ENCODE assay signal across 9 cellular contexts in the genomic region with DNA sequence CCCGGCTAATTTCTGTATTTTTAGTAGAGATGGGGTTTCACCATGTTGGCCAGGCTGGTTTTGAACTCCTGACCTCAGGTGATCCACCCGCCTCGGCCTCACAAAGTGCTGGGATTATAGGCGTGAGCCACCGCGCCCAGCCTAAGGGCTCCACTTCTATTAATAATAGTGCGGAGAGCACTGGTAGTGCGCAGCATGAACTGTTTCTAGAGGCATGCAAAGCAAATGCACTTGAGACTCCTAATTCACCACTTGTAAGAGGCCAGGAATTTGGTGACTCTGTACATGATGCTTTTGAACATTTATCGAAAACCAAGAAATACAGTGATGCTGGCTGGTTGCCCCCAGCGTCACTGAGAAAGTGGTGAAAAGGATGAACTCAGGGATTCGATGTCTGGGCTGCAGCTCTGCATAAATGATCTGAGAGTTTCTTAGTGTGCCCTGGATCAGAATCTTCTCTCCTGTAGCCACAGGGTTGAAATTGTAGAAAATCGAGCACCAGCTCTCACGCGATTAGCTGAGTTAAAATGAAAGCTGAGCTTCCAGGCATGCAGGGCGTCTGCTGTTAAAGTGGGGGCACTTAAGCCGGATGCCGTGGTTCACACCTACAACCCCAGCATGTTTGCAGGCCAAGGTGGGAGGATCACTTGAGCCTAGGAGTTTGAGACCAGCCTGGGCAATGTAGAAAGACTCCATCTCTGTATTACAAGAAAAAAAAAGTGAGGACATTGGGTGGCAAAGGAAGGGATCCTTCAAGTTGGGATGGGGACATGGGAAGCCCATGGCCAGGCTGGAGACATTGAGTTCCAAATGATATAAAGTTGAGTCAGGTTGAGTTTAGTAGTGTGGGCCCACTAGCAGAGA. TPM values are rescaled to one million over a fixed set of nuclear protein-coding genes. Genes with fewer than 3 reads are reported as not detected.
DNase-seq lines count a peak whose midpoint lies in the region; ATAC-seq and TF ChIP-seq lines count a peak whose summit lies in the region.
"Had no signal": no experiment of that assay in that cellular context is flagged by ENCODE, and none has a peak within 500 bp of the region (broad histone marks: within the 10 kb centered on the region; RNA-seq: fewer than 3 reads in every experiment).

No MANE protein-coding gene starts in this region.

- H3K27me3 Mint-ChIP-seq in T-helper 17 cell, result no peaks in the 10 kb centered on the region
- H3K27me3 Mint-ChIP-seq in MCF 10A (ENCODE audit: insufficient read depth, unreplicated experiment), result no peaks in the 10 kb centered on the region

- DNase-seq in DND-41, result no peak
- DNase-seq in T-helper 17 cell, result no peak
- DNase-seq in activated naive CD4-positive, alpha-beta T cell treated with anti-CD3 and anti-CD28 coated beads, Interleukin-2, amount 50 U/mL, for 16 hours, result peak; percentile 72
- peak in 2 of 3 donors; percentile 64 to 65 for DNase-seq in stimulated activated CD4-positive, alpha-beta T cell treated with anti-CD3 and anti-CD28 coated beads, Interleukin-12 subunit alpha, Interleukin-12 subunit beta, amount 100 ng/mL, for 48 hours (ENCODE audit: low read depth in 2 of 3, low spot score in 1 of 3)
- no peak for DNase-seq in MCF 10A (ENCODE audit: unreplicated experiment)
- DNase-seq in hypothalamus (lab: John Stamatoyannopoulos, UW), result no peak
- DNase-seq: NCI-H1930 had no signal

- H3K4me3 Mint-ChIP-seq in T-helper 17 cell (peak overlapping the region; percentile 99), MCF 10A (ENCODE audit: unreplicated experiment) (no peak overlapping the region)

- H3K27ac ChIP-seq in DND-41 (ENCODE audit: low read length), result peak overlapping the region; percentile 88

- H3K4me3 ChIP-seq in DND-41 (ENCODE audit: low read depth in 1 of 2, low read length in 2 of 2), result peak overlapping the region in 1 of 2 experiments; percentile 76; a peak in 1 of 4 replicates

- no peaks in the 10 kb centered on the region for H3K9me3 ChIP-seq in DND-41 (ENCODE audit: insufficient read depth, low read length, severe bottlenecking)
- H3K9me3 ChIP-seq in T-helper 17 cell (ENCODE audit: control insufficient read depth, low read length, poor library complexity, severe bottlenecking), result no peaks in the 10 kb centered on the region

- no peak overlapping the region for H2AFZ ChIP-seq in DND-41 (ENCODE audit: low read depth, low read length)

- CTCF ChIA-PET in MCF 10A (lab: Yijun Ruan, JAX), result interaction anchor here (0.6 kb wide), 1 partner anchor 276 kb away, joined by 3 read pairs; no protein-coding TSS in a partner anchor

- peaks cover 43% of the 10 kb centered on the region for H3K4me1 Mint-ChIP-seq in T-helper 17 cell
- H3K4me1 Mint-ChIP-seq in MCF 10A (ENCODE audit: insufficient read depth, unreplicated experiment), result peaks cover 6% of the 10 kb centered on the region

- peak overlapping the region; percentile 93 for H3K4me2 ChIP-seq in DND-41 (ENCODE audit: insufficient read depth, low read length)

- intact Hi-C loops in MCF 10A (cut with micrococcal nuclease), result no loop called here

- peaks cover 24% of the 10 kb centered on the region for H4K20me1 ChIP-seq in DND-41 (ENCODE audit: insufficient read depth, low read length)

- no peaks in the 10 kb centered on the region for H3K9me3 Mint-ChIP-seq in MCF 10A (ENCODE audit: unreplicated experiment)

- H3K27ac Mint-ChIP-seq in T-helper 17 cell, result peak overlapping the region; percentile 97
- H3K27ac Mint-ChIP-seq in MCF 10A (ENCODE audit: low read depth, unreplicated experiment), result no peak overlapping the region

- peaks cover 45% of the 10 kb centered on the region for H3K4me1 ChIP-seq in DND-41 (ENCODE audit: insufficient read depth, low read length)

- H3K36me3 Mint-ChIP-seq in T-helper 17 cell (ENCODE audit: low read depth) (peaks cover 5% of the 10 kb centered on the region), MCF 10A (ENCODE audit: insufficient read depth, unreplicated experiment) (peaks cover 27% of the 10 kb centered on the region)

- H3K27me3 ChIP-seq in DND-41 (ENCODE audit: insufficient read depth, low read length, poor library complexity), result no peaks in the 10 kb centered on the region

- TF ChIP-seq CTCF in DND-41 (IDR thresholded peaks at IDR 0.05; ENCODE audit: borderline replicate concordance, extremely low read depth, low read length, poor library complexity, severe bottlenecking), result no peak
- no peak for TF ChIP-seq CTCF in MCF 10A (IDR thresholded peaks at IDR 0.05; ENCODE audit: unreplicated experiment)

- peaks cover 38% of the 10 kb centered on the region for H3K36me3 ChIP-seq in DND-41 (ENCODE audit: insufficient read depth, low read length)

- no peak for ATAC-seq in DND-41 (ENCODE audit: insufficient read depth, low read depth)
- ATAC-seq in T-helper 17 cell, result peak; percentile 44
- no peak for ATAC-seq in HG02678 (IDR thresholded peaks at IDR 0.05; ENCODE audit: unreplicated experiment)
- ATAC-seq in GM21423 (IDR thresholded peaks at IDR 0.05; ENCODE audit: unreplicated experiment), result no peak

- POLR2A ChIA-PET in MCF 10A (lab: Yijun Ruan, JAX), result interaction anchor here (0.6 to 1.1 kb wide), 2 partner anchors 12 to 1830 kb away, joined by 3 to 5 read pairs; no protein-coding TSS in a partner anchor

- no TSS peak for BruUV-seq in MCF 10A (replicated peaks; lab: Mats Ljungman, UMichigan)

- H3K9ac ChIP-seq in DND-41 (ENCODE audit: low read depth, low read length), result peak overlapping the region; percentile 99; the same call in 1 of the 2 replicates

- peaks cover 77% of the 10 kb centered on the region for H3K79me2 ChIP-seq in DND-41 (ENCODE audit: insufficient read depth, low read length)

RNA-seq across cellular contexts. Expression of gene RNF213, which starts 4.8 kb away (rescaled TPM):
- 100 to 1,000 TPM; 528 to 571 TPM for total RNA-seq in T-helper 17 cell
- total RNA-seq in MCF 10A (2022), result 50.5 and 67.5 TPM in 2 replicates

RNA-seq across cellular contexts. Expression of gene SLC26A11, which starts 45.2 kb away (rescaled TPM):
- total RNA-seq in T-helper 17 cell (10 to 100 TPM; 57.0 to 73.8 TPM), MCF 10A (2022) (11.7 and 13.6 TPM in 2 replicates)

RNA-seq across cellular contexts. Expression of gene SGSH, which starts 45.3 kb away (rescaled TPM):
- total RNA-seq in T-helper 17 cell (100 to 1,000 TPM; 136 to 151 TPM), MCF 10A (2022) (42.0 and 42.4 TPM in 2 replicates)

Comparison
In these comparisons a context has a peak if more than half of its experiments do, and no peak if none do; other contexts are left out.
1. DNase-seq: peak in activated naive CD4-positive, alpha-beta T cell treated with anti-CD3 and anti-CD28 coated beads, Interleukin-2, amount 50 U/mL, for 16 hours (single experiment) and stimulated activated CD4-positive, alpha-beta T cell treated with anti-CD3 and anti-CD28 coated beads, Interleukin-12 subunit alpha, Interleukin-12 subunit beta, amount 100 ng/mL, for 48 hours (2 of 3); none in DND-41 (single experiment), T-helper 17 cell (0 of 3), MCF 10A (single experiment) and hypothalamus (0 of 51).